22 cellular contexts compared by ENCODE assay signal in the genomic region with DNA sequence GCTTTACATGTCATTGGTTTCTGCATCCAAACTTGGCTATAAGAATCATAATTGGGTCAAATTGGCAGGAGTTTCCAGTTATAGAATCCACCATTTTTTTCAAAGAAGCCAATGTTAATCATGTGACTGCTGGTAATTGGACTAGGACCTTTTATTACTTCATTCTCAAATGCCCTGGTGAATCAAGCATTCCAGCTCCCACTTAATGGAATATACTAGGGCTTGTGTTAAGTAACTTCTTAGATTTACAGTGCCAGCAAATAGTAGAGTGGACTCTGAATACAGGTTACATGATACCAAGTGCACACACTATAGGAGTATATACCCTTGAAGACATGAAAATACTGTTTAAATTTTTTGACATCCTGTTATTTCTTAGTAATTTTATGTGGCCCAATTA.
"Had no signal": no experiment of that assay in that cellular context is flagged by ENCODE, and none has a peak within 500 bp of the region (broad histone marks: within the 10 kb centered on the region; RNA-seq: fewer than 3 reads in every experiment).

No MANE protein-coding gene starts in this region.

- ATAC-seq: left lung; mucosa of descending colon; naive thymus-derived CD8-positive, alpha-beta T cell; stimulated activated naive CD8-positive, alpha-beta T cell treated with anti-CD3 and anti-CD28 coated beads, Interleukin-15, Interleukin-2, amounts not matched to agents 100 U/mL and 50 U/mL, for 24 hours had no signal

- H3K4me1 ChIP-seq: left lung, right atrium auricular region, testis, upper lobe of left lung had no signal

- H3K27ac Mint-ChIP-seq: activated CD4-positive, alpha-beta T cell treated with anti-CD3 and anti-CD28 coated beads, Interleukin-2, amount 10 ng/mL, durations not matched to agents 7 days and 5 days; activated naive CD8-positive, alpha-beta T cell; brain; memory B cell; naive thymus-derived CD8-positive, alpha-beta T cell had no signal

- H3K4me3 ChIP-seq: coronary artery, left lung, mucosa of descending colon, right atrium auricular region, smooth muscle cell, testis, upper lobe of left lung had no signal

- H3K36me3 Mint-ChIP-seq: activated naive CD8-positive, alpha-beta T cell; brain; memory B cell; naive thymus-derived CD8-positive, alpha-beta T cell had no signal

- H3K27ac ChIP-seq: coronary artery, left lung, neutrophil, right atrium auricular region, testis, upper lobe of left lung had no signal

- DNase-seq: activated CD4-positive, alpha-beta T cell treated with anti-CD3 and anti-CD28 coated beads, Interleukin-2, amount 10 ng/mL, durations not matched to agents 7 days and 5 days; activated CD8-positive, alpha-beta memory T cell treated with anti-CD3 and anti-CD28 coated beads, Interleukin-2, amount 50 U/mL, for 48 hours; activated gamma-delta T cell treated with Interleukin-2 at 50 U/mL for 16 hours; amygdala; effector CD8-positive, alpha-beta T cell; islet precursor cell; left lung; mucosa of descending colon; naive thymus-derived CD8-positive, alpha-beta T cell; stimulated activated CD4-positive, alpha-beta T cell treated with anti-CD3 and anti-CD28 coated beads, Interleukin-4, amount 100 ng/mL, for 4 hours; stimulated activated CD8-positive, alpha-beta memory T cell treated with anti-CD3 and anti-CD28 coated beads, Interleukin-4, amount 100 ng/mL, for 48 hours; stimulated activated naive CD8-positive, alpha-beta T cell treated with anti-CD3 and anti-CD28 coated beads, Interleukin-15, Interleukin-2, amounts not matched to agents 100 U/mL and 50 U/mL, for 24 hours; testis; upper lobe of left lung had no signal

- H3K4me2 ChIP-seq: smooth muscle cell had no signal

- H3K27me3 ChIP-seq: left lung, neutrophil, right atrium auricular region, testis, upper lobe of left lung had no signal

- H3K27me3 Mint-ChIP-seq: activated naive CD8-positive, alpha-beta T cell; brain had no signal

- H3K9me3 Mint-ChIP-seq: activated CD4-positive, alpha-beta T cell treated with anti-CD3 and anti-CD28 coated beads, Interleukin-2, amount 10 ng/mL, durations not matched to agents 7 days and 5 days; brain; central memory CD8-positive, alpha-beta T cell; memory B cell; naive thymus-derived CD8-positive, alpha-beta T cell had no signal

- H3K36me3 ChIP-seq: left lung, neutrophil, right atrium auricular region, upper lobe of left lung had no signal

- H3K4me3 Mint-ChIP-seq: activated CD4-positive, alpha-beta T cell treated with anti-CD3 and anti-CD28 coated beads, Interleukin-2, amount 10 ng/mL, durations not matched to agents 7 days and 5 days; activated naive CD8-positive, alpha-beta T cell; brain; central memory CD8-positive, alpha-beta T cell; memory B cell; naive thymus-derived CD8-positive, alpha-beta T cell had no signal

- H3K4me1 Mint-ChIP-seq: activated CD4-positive, alpha-beta T cell treated with anti-CD3 and anti-CD28 coated beads, Interleukin-2, amount 10 ng/mL, durations not matched to agents 7 days and 5 days; central memory CD8-positive, alpha-beta T cell; memory B cell had no signal

- H3K9me3 ChIP-seq: left lung, mucosa of descending colon, neutrophil, right atrium auricular region, testis, upper lobe of left lung had no signal
